Comparison of ENCODE assay signal across 8 cellular contexts in genomic region chr2:32946314-32947075, GRCh38. TPM values are rescaled to one million over a fixed set of nuclear protein-coding genes. Genes with fewer than 3 reads are reported as not detected.
DNase-seq lines count a peak whose midpoint lies in the region; ATAC-seq, FAIRE-seq and TF ChIP-seq lines count a peak whose summit lies in the region.

A gene with protein sequence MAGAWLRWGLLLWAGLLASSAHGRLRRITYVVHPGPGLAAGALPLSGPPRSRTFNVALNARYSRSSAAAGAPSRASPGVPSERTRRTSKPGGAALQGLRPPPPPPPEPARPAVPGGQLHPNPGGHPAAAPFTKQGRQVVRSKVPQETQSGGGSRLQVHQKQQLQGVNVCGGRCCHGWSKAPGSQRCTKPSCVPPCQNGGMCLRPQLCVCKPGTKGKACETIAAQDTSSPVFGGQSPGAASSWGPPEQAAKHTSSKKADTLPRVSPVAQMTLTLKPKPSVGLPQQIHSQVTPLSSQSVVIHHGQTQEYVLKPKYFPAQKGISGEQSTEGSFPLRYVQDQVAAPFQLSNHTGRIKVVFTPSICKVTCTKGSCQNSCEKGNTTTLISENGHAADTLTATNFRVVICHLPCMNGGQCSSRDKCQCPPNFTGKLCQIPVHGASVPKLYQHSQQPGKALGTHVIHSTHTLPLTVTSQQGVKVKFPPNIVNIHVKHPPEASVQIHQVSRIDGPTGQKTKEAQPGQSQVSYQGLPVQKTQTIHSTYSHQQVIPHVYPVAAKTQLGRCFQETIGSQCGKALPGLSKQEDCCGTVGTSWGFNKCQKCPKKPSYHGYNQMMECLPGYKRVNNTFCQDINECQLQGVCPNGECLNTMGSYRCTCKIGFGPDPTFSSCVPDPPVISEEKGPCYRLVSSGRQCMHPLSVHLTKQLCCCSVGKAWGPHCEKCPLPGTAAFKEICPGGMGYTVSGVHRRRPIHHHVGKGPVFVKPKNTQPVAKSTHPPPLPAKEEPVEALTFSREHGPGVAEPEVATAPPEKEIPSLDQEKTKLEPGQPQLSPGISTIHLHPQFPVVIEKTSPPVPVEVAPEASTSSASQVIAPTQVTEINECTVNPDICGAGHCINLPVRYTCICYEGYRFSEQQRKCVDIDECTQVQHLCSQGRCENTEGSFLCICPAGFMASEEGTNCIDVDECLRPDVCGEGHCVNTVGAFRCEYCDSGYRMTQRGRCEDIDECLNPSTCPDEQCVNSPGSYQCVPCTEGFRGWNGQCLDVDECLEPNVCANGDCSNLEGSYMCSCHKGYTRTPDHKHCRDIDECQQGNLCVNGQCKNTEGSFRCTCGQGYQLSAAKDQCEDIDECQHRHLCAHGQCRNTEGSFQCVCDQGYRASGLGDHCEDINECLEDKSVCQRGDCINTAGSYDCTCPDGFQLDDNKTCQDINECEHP (N-terminal part only) (plus strand): TSS chr2:32946953. CDS start chr2:32947325, 372 bp downstream.

- peaks cover 0 to 12% (median 5%) of the 10 kb centered on the region in 3 donors for H3K4me1 Mint-ChIP-seq in IgD-negative memory B cell
- H3K4me1 Mint-ChIP-seq in astrocyte (ENCODE audit: low read depth, unreplicated experiment): peaks cover 5% of the 10 kb centered on the region

- no peaks in the 10 kb centered on the region for H3K27me3 ChIP-seq in astrocyte (ENCODE audit: insufficient read depth, low read length)
- no peaks in the 10 kb centered on the region for H3K27me3 ChIP-seq in hepatocyte
- H3K27me3 ChIP-seq in rectal smooth muscle tissue (ENCODE audit: control insufficient read depth, insufficient read depth, low read length): no peaks in the 10 kb centered on the region

- H3K27me3 Mint-ChIP-seq in IgD-negative memory B cell: peaks cover 14% of the 10 kb centered on the region
- peaks cover 2% of the 10 kb centered on the region for H3K27me3 Mint-ChIP-seq in astrocyte (ENCODE audit: low read depth, unreplicated experiment)

- H3K9ac ChIP-seq in astrocyte (ENCODE audit: low read length) (peak within 1 kb of the TSS; percentile 82), rectal smooth muscle tissue (ENCODE audit: low read length) (no peak within 1 kb of the TSS)

- H3K9me2 ChIP-seq in hepatocyte (replicated peaks; ENCODE audit: insufficient read depth): no peaks in the 10 kb centered on the region

- no peaks in the 10 kb centered on the region for H4K20me1 ChIP-seq in astrocyte (ENCODE audit: insufficient read depth, low read length)
- H4K20me1 ChIP-seq in hepatocyte (ENCODE audit: insufficient read depth, poor library complexity, severe bottlenecking): no peaks in the 10 kb centered on the region

- H3K9me3 Mint-ChIP-seq in IgD-negative memory B cell (no peaks in the 10 kb centered on the region), astrocyte (ENCODE audit: unreplicated experiment) (no peaks in the 10 kb centered on the region)

- ATAC-seq in GM21619 (IDR thresholded peaks at IDR 0.05; ENCODE audit: unreplicated experiment): peak; percentile 72

- no peaks in the 10 kb centered on the region for H3K79me2 ChIP-seq in astrocyte (ENCODE audit: insufficient read depth, low read length)
- peaks cover 27% of the 10 kb centered on the region for H3K79me2 ChIP-seq in hepatocyte

- H3K4me1 ChIP-seq in astrocyte (ENCODE audit: insufficient read depth, low read length): peaks cover 4% of the 10 kb centered on the region
- H3K4me1 ChIP-seq in hepatocyte (ENCODE audit: insufficient read depth): peaks cover 5% of the 10 kb centered on the region
- H3K4me1 ChIP-seq in rectal smooth muscle tissue (ENCODE audit: control insufficient read depth, insufficient read depth, low read length): no peaks in the 10 kb centered on the region

- DNase-seq in ELF-1 (ENCODE audit: low read depth, low spot score): peak; percentile 84
- peak; percentile 58 to 64 for DNase-seq in SW 1271 (lab: John Stamatoyannopoulos, UW)
- DNase-seq in astrocyte (ENCODE audit: low read depth): peak; percentile 69
- peak; percentile 85 for DNase-seq in hepatocyte (ENCODE audit: low spot score)
- no peak for DNase-seq in SHP77 treated with DMSO at 0.1 percent for 48 hours (lab: John Stamatoyannopoulos, UW)

- under 1% methylated on average over 36 of the region's 68 CpGs for WGBS in hepatocyte (ENCODE audit: low lambda C conversion rate, missing lambda C conversion rate)

- H3K27ac ChIP-seq in astrocyte (ENCODE audit: low read depth, low read length) (peak within 1 kb of the TSS; percentile 31), hepatocyte (peak within 1 kb of the TSS; percentile 96), rectal smooth muscle tissue (ENCODE audit: low read depth, low read length) (peak within 1 kb of the TSS; percentile 78)

- no peak for FAIRE-seq in astrocyte (lab: Jason Lieb, UNC)

- H3K36me3 ChIP-seq in astrocyte (ENCODE audit: insufficient read depth, low read length): no peaks in the 10 kb centered on the region
- H3K36me3 ChIP-seq in hepatocyte (replicated peaks; ENCODE audit: insufficient read depth, low read depth): no peaks in the 10 kb centered on the region
- H3K36me3 ChIP-seq in rectal smooth muscle tissue (ENCODE audit: control insufficient read depth, insufficient read depth, low read length): no peaks in the 10 kb centered on the region

- peak within 1 kb of the TSS; percentile 84 to 93 (median 90) for H3K4me3 Mint-ChIP-seq in IgD-negative memory B cell
- H3K4me3 Mint-ChIP-seq in astrocyte (ENCODE audit: unreplicated experiment): peak within 1 kb of the TSS; percentile 85

- peak within 1 kb of the TSS; percentile 83 for H3K4me3 ChIP-seq in astrocyte (ENCODE audit: insufficient read depth, low read depth, low read length)
- H3K4me3 ChIP-seq in hepatocyte: peak within 1 kb of the TSS; percentile 97
- H3K4me3 ChIP-seq in rectal smooth muscle tissue (ENCODE audit: low read length): peak within 1 kb of the TSS; percentile 77

- H3K9me3 ChIP-seq in astrocyte (ENCODE audit: insufficient read depth, low read depth, low read length) (no peaks in the 10 kb centered on the region), hepatocyte (ENCODE audit: low read depth) (no peaks in the 10 kb centered on the region)

- H2AFZ ChIP-seq in astrocyte (ENCODE audit: low read depth, low read length) (peak within 1 kb of the TSS; percentile 98), hepatocyte (peak within 1 kb of the TSS; percentile 57)

- no peak within 1 kb of the TSS for H3K27ac Mint-ChIP-seq in IgD-negative memory B cell
- no peak within 1 kb of the TSS for H3K27ac Mint-ChIP-seq in astrocyte (ENCODE audit: unreplicated experiment)

- H3K4me2 ChIP-seq in astrocyte (ENCODE audit: low read length): peak within 1 kb of the TSS; percentile 100
- H3K4me2 ChIP-seq in hepatocyte: peak within 1 kb of the TSS; percentile 91

- peak; percentile 62 for TF ChIP-seq CTCF in astrocyte (IDR thresholded peaks at IDR 0.05; ENCODE audit: insufficient read depth, low read depth, low read length)
- TF ChIP-seq CTCF in hepatocyte (IDR thresholded peaks at IDR 0.05; ENCODE audit: poor library complexity): peak; percentile 78

- H3K36me3 Mint-ChIP-seq in IgD-negative memory B cell: no peaks in the 10 kb centered on the region
- no peaks in the 10 kb centered on the region for H3K36me3 Mint-ChIP-seq in astrocyte (ENCODE audit: low read depth, unreplicated experiment)

RNA-seq across cellular contexts. Expression of the gene that starts here (rescaled TPM):
- not detected for polyA plus RNA-seq in IgD-negative memory B cell
- total RNA-seq in astrocyte: 29.7 and 30.1 TPM in 2 replicates
- total RNA-seq in hepatocyte: 60.9 and 68.9 TPM in 2 replicates
- polyA plus RNA-seq in hepatocyte: 29.5 and 35.6 TPM in 2 replicates

Comparison
In these comparisons a context has a peak if more than half of its experiments do, and no peak if none do; other contexts are left out.
1. RNA of the gene that starts here (polyA plus RNA-seq): 29.5 to 35.6 TPM in hepatocyte; not detected in IgD-negative memory B cell (single experiment); every median in the first group is over 10 times any median in the second.
2. H3K27ac ChIP-seq: peak in every context shown above with its lines; median percentile 96 in hepatocyte; 78 in rectal smooth muscle tissue; 31 in astrocyte.
3. Peak in every context shown above with its lines, with median percentiles within 50 percentile points of each other: H3K4me3 ChIP-seq.